22 cellular contexts compared by ENCODE assay signal in genomic region chr11:123428221-123428631, GRCh38.
"Had no signal": no experiment of that assay in that cellular context is flagged by ENCODE, and none has a peak within 500 bp of the region (broad histone marks: within the 10 kb centered on the region; RNA-seq: fewer than 3 reads in every experiment).

No MANE protein-coding gene starts in this region.

- ATAC-seq: activated CD8-positive, alpha-beta T cell treated with anti-CD3 and anti-CD28 coated beads for 36 hours; activated naive CD8-positive, alpha-beta T cell treated with anti-CD3 and anti-CD28 coated beads, Interleukin-2, amount 50 U/mL, for 24 hours; activated T-cell treated with anti-CD3 and anti-CD28 coated beads, Interleukin-2, amount 50 U/mL, for 4 hours; esophagus mucosa; left colon; lower lobe of right lung; natural killer cell treated with Interleukin-12 subunit alpha and Interleukin-12 subunit beta and Interleukin-15 and Interleukin-18, amount 100 ng/mL, for 72 hours; right cardiac atrium; WTC11 had no signal

- H3K27me3 ChIP-seq: testis had no signal

- DNase-seq: activated CD4-positive, alpha-beta T cell treated with anti-CD3 and anti-CD28 coated beads for 4 hours; activated CD8-positive, alpha-beta T cell treated with anti-CD3 and anti-CD28 coated beads for 36 hours; activated effector memory CD4-positive, alpha-beta T cell treated with Interleukin-2 at 50 U/mL for 16 hours; activated naive CD4-positive, alpha-beta T cell treated with anti-CD3 and anti-CD28 coated beads, Interleukin-2, amount 10 ng/mL, durations not matched to agents 7 days and 5 days; activated naive CD8-positive, alpha-beta T cell treated with anti-CD3 and anti-CD28 coated beads, Interleukin-2, amount 50 U/mL, for 24 hours; activated T-cell treated with anti-CD3 and anti-CD28 coated beads, Interleukin-2, amount 50 U/mL, for 4 hours; effector CD8-positive, alpha-beta T cell; hippocampal formation; islet precursor cell; left colon; lower lobe of right lung; stimulated activated CD4-positive, alpha-beta T cell treated with anti-CD3 and anti-CD28 coated beads, Interleukin-4, amount 100 ng/mL, for 1 hour; stomach; testis had no signal

- H3K4me3 ChIP-seq: lower lobe of right lung, prostate gland, smooth muscle cell, stomach, testis had no signal

- H3K9me3 Mint-ChIP-seq: activated CD8-positive, alpha-beta T cell treated with anti-CD3 and anti-CD28 coated beads for 36 hours; activated naive CD4-positive, alpha-beta T cell treated with anti-CD3 and anti-CD28 coated beads, Interleukin-2, amount 10 ng/mL, durations not matched to agents 7 days and 5 days; activated naive CD8-positive, alpha-beta T cell treated with anti-CD3 and anti-CD28 coated beads, Interleukin-2, amount 50 U/mL, for 24 hours; activated T-cell treated with anti-CD3 and anti-CD28 coated beads, Interleukin-2, amount 50 U/mL, for 4 hours; dendritic cell treated with granulocyte-macrophage colony-stimulating factor and Interleukin-4, amounts not matched to agents 40 ng/mL and 50 ng/mL, for 4 days; natural killer cell treated with Interleukin-12 subunit alpha and Interleukin-12 subunit beta and Interleukin-15 and Interleukin-18, amount 100 ng/mL, for 72 hours; type B pancreatic cell; WTC11 had no signal

- H3K27ac ChIP-seq: lower lobe of right lung, prostate gland, stomach, testis had no signal

- H3K4me2 ChIP-seq: smooth muscle cell had no signal

- H3K36me3 ChIP-seq: lower lobe of right lung, prostate gland, stomach had no signal

- H3K9me3 ChIP-seq: lower lobe of right lung, prostate gland, stomach, testis had no signal

- H3K4me1 ChIP-seq: prostate gland, testis had no signal

- H3K27ac Mint-ChIP-seq: activated CD8-positive, alpha-beta T cell treated with anti-CD3 and anti-CD28 coated beads for 36 hours; activated naive CD4-positive, alpha-beta T cell treated with anti-CD3 and anti-CD28 coated beads, Interleukin-2, amount 10 ng/mL, durations not matched to agents 7 days and 5 days; activated naive CD8-positive, alpha-beta T cell treated with anti-CD3 and anti-CD28 coated beads, Interleukin-2, amount 50 U/mL, for 24 hours; dendritic cell treated with granulocyte-macrophage colony-stimulating factor and Interleukin-4, amounts not matched to agents 40 ng/mL and 50 ng/mL, for 4 days; natural killer cell treated with Interleukin-12 subunit alpha and Interleukin-12 subunit beta and Interleukin-15 and Interleukin-18, amount 100 ng/mL, for 72 hours; type B pancreatic cell; WTC11 had no signal

- H3K36me3 Mint-ChIP-seq: natural killer cell treated with Interleukin-12 subunit alpha and Interleukin-12 subunit beta and Interleukin-15 and Interleukin-18, amount 100 ng/mL, for 72 hours; type B pancreatic cell; WTC11 had no signal

- H3K4me3 Mint-ChIP-seq: activated CD8-positive, alpha-beta T cell treated with anti-CD3 and anti-CD28 coated beads for 36 hours; activated naive CD4-positive, alpha-beta T cell treated with anti-CD3 and anti-CD28 coated beads, Interleukin-2, amount 10 ng/mL, durations not matched to agents 7 days and 5 days; activated naive CD8-positive, alpha-beta T cell treated with anti-CD3 and anti-CD28 coated beads, Interleukin-2, amount 50 U/mL, for 24 hours; activated T-cell treated with anti-CD3 and anti-CD28 coated beads, Interleukin-2, amount 50 U/mL, for 4 hours; dendritic cell treated with granulocyte-macrophage colony-stimulating factor and Interleukin-4, amounts not matched to agents 40 ng/mL and 50 ng/mL, for 4 days; WTC11 had no signal
